6 cellular contexts compared by ENCODE assay signal in genomic region chr17:66487121-66487520, GRCh38.
"Had no signal": no experiment of that assay in that cellular context is flagged by ENCODE, and none has a peak within 500 bp of the region (broad histone marks: within the 10 kb centered on the region; RNA-seq: fewer than 3 reads in every experiment).

No MANE protein-coding gene starts in this region.

- H3K27ac Mint-ChIP-seq: H9, HFFc6, IgD-negative memory B cell had no signal

- H3K4me1 Mint-ChIP-seq: IgD-negative memory B cell had no signal

- DNase-seq: GM23248, H9, HCEC 1CT, HFFc6, KBM-7 had no signal

- H2AFZ ChIP-seq: GM23248 had no signal

- H3K27ac ChIP-seq: GM23248 had no signal

- H3K4me3 ChIP-seq: GM23248 had no signal

- H3K9me3 Mint-ChIP-seq: H9, HFFc6 had no signal

- H3K4me3 Mint-ChIP-seq: H9, HFFc6, IgD-negative memory B cell had no signal
